In the genomic region with DNA sequence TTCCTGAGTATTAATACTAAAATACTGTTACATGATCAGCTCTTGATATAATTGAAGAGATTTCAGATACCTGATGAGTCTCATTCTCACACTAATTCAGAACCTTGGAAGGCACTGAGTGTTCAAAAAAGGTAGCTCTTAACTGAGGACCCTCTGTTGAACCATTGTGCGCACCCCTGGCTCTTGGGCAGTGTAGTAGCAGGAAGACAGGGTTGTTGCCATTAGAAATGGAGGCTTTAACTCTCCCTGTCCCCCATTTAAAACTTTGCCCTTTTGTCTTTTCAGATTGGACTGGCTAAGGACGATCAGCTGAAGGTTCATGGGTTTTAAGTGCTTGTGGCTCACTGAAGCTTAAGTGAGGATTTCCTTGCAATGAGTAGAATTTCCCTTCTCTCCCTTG, we compare ENCODE assay signal across 9 cellular contexts. TPM values are rescaled to one million over a fixed set of nuclear protein-coding genes. Genes with fewer than 3 reads are reported as not detected.
DNase-seq lines count a peak whose midpoint lies in the region; ATAC-seq, FAIRE-seq and TF ChIP-seq lines count a peak whose summit lies in the region.
"Had no signal": no experiment of that assay in that cellular context is flagged by ENCODE, and none has a peak within 500 bp of the region (broad histone marks: within the 10 kb centered on the region; RNA-seq: fewer than 3 reads in every experiment).

No MANE protein-coding gene starts in this region.

- H3K27ac Mint-ChIP-seq in Caco-2 (ENCODE audit: unreplicated experiment), result no peak overlapping the region

- CTCF ChIA-PET in Caco-2 (lab: Charles Lee), result interaction anchor here (0.6 to 3.0 kb wide), 3 partner anchors 11 to 105 kb away, joined by 3 to 26 read pairs (median 3); no protein-coding TSS in a partner anchor
- CTCF ChIA-PET in endothelial cell of umbilical vein (lab: Charles Lee), result no interaction called here

- H3K4me3 Mint-ChIP-seq in Caco-2 (ENCODE audit: unreplicated experiment), result peak overlapping the region; percentile 99

- TF ChIP-seq CTCF in Caco-2 (IDR thresholded peaks at IDR 0.05; ENCODE audit: insufficient read depth in 1 of 2, low read depth in 1 of 2, low read length in 1 of 2, severe bottlenecking in 1 of 2, unreplicated experiment in 1 of 2), result no peak
- no peak for TF ChIP-seq CTCF in RWPE2 (IDR thresholded peaks at IDR 0.05; ENCODE audit: poor library complexity, severe bottlenecking)
- no peak for TF ChIP-seq CTCF in endothelial cell of umbilical vein (IDR thresholded peaks at IDR 0.05; ENCODE audit: extremely low read depth in 1 of 2, insufficient read depth in 1 of 2, low read depth in 1 of 2, low read length in 2 of 2)
- TF ChIP-seq CTCF in ovary (IDR thresholded peaks at IDR 0.05), result no peak

- H3K9me3 Mint-ChIP-seq in Caco-2 (ENCODE audit: unreplicated experiment), result no peaks in the 10 kb centered on the region

- peaks cover 21% of the 10 kb centered on the region for H3K79me2 ChIP-seq in endothelial cell of umbilical vein (ENCODE audit: control insufficient read depth, insufficient read depth, low read length)

- no peaks in the 10 kb centered on the region for H3K27me3 ChIP-seq in Caco-2 (replicated peaks; ENCODE audit: control insufficient read depth, insufficient read depth, low read length)
- H3K27me3 ChIP-seq in RWPE2 (ENCODE audit: insufficient read depth, poor library complexity, severe bottlenecking), result no peaks in the 10 kb centered on the region
- H3K27me3 ChIP-seq in endothelial cell of umbilical vein (ENCODE audit: control insufficient read depth in 2 of 2, insufficient read depth in 2 of 2, low read length in 2 of 2), result no peaks in the 10 kb centered on the region
- no peaks in the 10 kb centered on the region for H3K27me3 ChIP-seq in ovary

- no peaks in the 10 kb centered on the region for H3K27me3 Mint-ChIP-seq in Caco-2 (ENCODE audit: insufficient read depth, unreplicated experiment)

- DNase-seq in Caco-2, result no peak
- DNase-seq in RWPE2 (ENCODE audit: low spot score), result no peak
- DNase-seq in endothelial cell of umbilical vein (ENCODE audit: low read depth, low spot score), result no peak
- no peak for DNase-seq in ovary
- no peak for DNase-seq in UCSD-AML1 (lab: John Stamatoyannopoulos, UW; ENCODE audit: unreplicated experiment)
- DNase-seq in G401 (ENCODE audit: low spot score), result no peak
- no peak for DNase-seq in epidermal melanocyte (ENCODE audit: insufficient read length, low spot score)
- no peak for DNase-seq in activated gamma-delta T cell treated with Interleukin-2 at 50 U/mL for 16 hours

- H3K4me1 ChIP-seq in Caco-2 (peaks cover 8% of the 10 kb centered on the region; the same call in 1 of the 2 replicates), RWPE2 (ENCODE audit: insufficient read depth, poor library complexity, severe bottlenecking) (peaks cover 3% of the 10 kb centered on the region), endothelial cell of umbilical vein (ENCODE audit: control insufficient read depth, extremely low read depth, insufficient read depth, low read length) (peaks cover 20% of the 10 kb centered on the region), ovary (ENCODE audit: insufficient read depth) (peaks cover 2% of the 10 kb centered on the region)

- peak overlapping the region; percentile 98 for H3K4me2 ChIP-seq in endothelial cell of umbilical vein (ENCODE audit: insufficient read depth, low read length)

- H4K20me1 ChIP-seq in endothelial cell of umbilical vein (replicated peaks; ENCODE audit: control insufficient read depth, extremely low read depth, insufficient read depth, low read length), result peaks cover 11% of the 10 kb centered on the region

- H3K27ac ChIP-seq in RWPE2 (ENCODE audit: poor library complexity, severe bottlenecking) (peak overlapping the region; percentile 88), endothelial cell of umbilical vein (ENCODE audit: insufficient read depth, low read depth, low read length) (peak overlapping the region; percentile 97), ovary (no peak overlapping the region)

- in situ Hi-C loops in G401 (cut with HindIII; ENCODE audit: low sequenced_read_pairs), result no loop called here

- POLR2A ChIA-PET in Caco-2 (lab: Charles Lee) (no interaction called here), endothelial cell of umbilical vein (lab: Charles Lee) (interaction anchor here (0.5 kb wide), 1 partner anchor 139 kb away, joined by 3 read pairs; no protein-coding TSS in a partner anchor)

- H3K36me3 ChIP-seq in Caco-2 (ENCODE audit: control insufficient read depth, insufficient read depth, low read length), result peaks cover 18% of the 10 kb centered on the region
- H3K36me3 ChIP-seq in RWPE2 (ENCODE audit: low read depth), result peaks cover 44% of the 10 kb centered on the region
- H3K36me3 ChIP-seq in endothelial cell of umbilical vein (ENCODE audit: control insufficient read depth in 2 of 2, extremely low read depth in 1 of 2, insufficient read depth in 2 of 2, low read length in 2 of 2), result peaks cover 30 to 33% of the 10 kb centered on the region in 2 experiments
- no peaks in the 10 kb centered on the region for H3K36me3 ChIP-seq in ovary

- dilution Hi-C loops in endothelial cell of umbilical vein (cut with MboI; ENCODE audit: extremely low pct_ligation_motif_present, low sequenced_read_pairs), result no loop called here

- no peak for FAIRE-seq in endothelial cell of umbilical vein (lab: Jason Lieb, UNC)
- FAIRE-seq: GM18507 had no signal

- H3K4me1 Mint-ChIP-seq in Caco-2 (ENCODE audit: low read depth, unreplicated experiment), result peaks cover 17% of the 10 kb centered on the region

- H3K9me3 ChIP-seq in Caco-2 (no peaks in the 10 kb centered on the region), RWPE2 (ENCODE audit: severe bottlenecking) (no peaks in the 10 kb centered on the region), endothelial cell of umbilical vein (replicated peaks; ENCODE audit: control insufficient read depth, insufficient read depth, low read length) (no peaks in the 10 kb centered on the region), ovary (no peaks in the 10 kb centered on the region)

- no peak overlapping the region for H2AFZ ChIP-seq in endothelial cell of umbilical vein (ENCODE audit: low read depth, low read length)

- H3K4me3 ChIP-seq in Caco-2 (ENCODE audit: low read depth, low read length), result no peak overlapping the region
- H3K4me3 ChIP-seq in RWPE2 (ENCODE audit: severe bottlenecking), result peak overlapping the region; percentile 98
- peak overlapping the region; percentile 31 to 95 (median 68) for H3K4me3 ChIP-seq in endothelial cell of umbilical vein (replicated peaks in 1 of 3; ENCODE audit: insufficient read depth in 1 of 3, low read depth in 1 of 3, low read length in 3 of 3)
- H3K4me3 ChIP-seq in ovary, result peak overlapping the region; percentile 95

- intact Hi-C loops in Caco-2 (cut with micrococcal nuclease; ENCODE audit: unreplicated experiment) (no loop called here), endothelial cell of umbilical vein (cut with micrococcal nuclease) (no loop called here), ovary (cut with DNase I) (no loop called here)

- H3K9me1 ChIP-seq in endothelial cell of umbilical vein (replicated peaks; ENCODE audit: control insufficient read depth, extremely low read depth, insufficient read depth, low read length), result no peaks in the 10 kb centered on the region

- BruUV-seq in Caco-2 (replicated peaks; lab: Mats Ljungman, UMichigan) (no TSS peak), endothelial cell of umbilical vein (replicated peaks; lab: Mats Ljungman, UMichigan) (no TSS peak)

- WGBS in ovary, 3 donors, result 65 to 73% (median 67%) methylated on average over 2 of the region's 2 CpGs

- TF ChIP-seq EP300 in ovary (IDR thresholded peaks at IDR 0.05), result no peak

- H3K36me3 Mint-ChIP-seq in Caco-2 (ENCODE audit: insufficient read depth, unreplicated experiment), result peaks cover 80% of the 10 kb centered on the region

- H3K9ac ChIP-seq in endothelial cell of umbilical vein (replicated peaks; ENCODE audit: extremely low read depth, insufficient read depth, low read length), result peak overlapping the region; percentile 99

- ATAC-seq in RWPE2 (ENCODE audit: low read depth), result no peak

- TF ChIP-seq POLR2A in endothelial cell of umbilical vein (IDR thresholded peaks at IDR 0.05; ENCODE audit: low read depth, low read length), result no peak
- TF ChIP-seq POLR2A in ovary (IDR thresholded peaks at IDR 0.05), result no peak

RNA-seq across cellular contexts. Expression of a gene that starts 1.8 kb away (rescaled TPM):
- total RNA-seq in Caco-2 (2022), result 759 and 783 TPM in 2 replicates
- total RNA-seq in endothelial cell of umbilical vein, result 814 and 839 TPM in 2 replicates
- 145 and 168 TPM in 2 replicates for polyA plus RNA-seq in endothelial cell of umbilical vein
- polyA plus RNA-seq in endothelial cell of umbilical vein (2011; cell fraction: cytosol; rRNA removed), result 388 and 428 TPM in 2 replicates
- 419 and 463 TPM in 2 replicates for polyA plus RNA-seq in endothelial cell of umbilical vein (2011; cell fraction: nucleus; rRNA removed)
- polyA plus RNA-seq in endothelial cell of umbilical vein (2012), result 971 and 1,095 TPM in 2 replicates
- 103 and 130 TPM in 2 replicates for polyA minus RNA-seq in endothelial cell of umbilical vein
- polyA minus RNA-seq in endothelial cell of umbilical vein (2011; cell fraction: cytosol; rRNA and poly(A)+ RNA removed), result 133 TPM
- polyA minus RNA-seq in endothelial cell of umbilical vein (2011; cell fraction: nucleus; rRNA and poly(A)+ RNA removed), result 207 and 218 TPM in 2 replicates
- total RNA-seq in ovary, result 1,000 to 10,000 TPM in 1 of 7 donors, 100 to 1,000 TPM in 6; 270 to 1,292 (median 813) TPM
- 1,000 to 10,000 TPM in 1 of 2 donors, 100 to 1,000 TPM in 1; 641 to 1,340 TPM for polyA plus RNA-seq in ovary
- total RNA-seq in G401 (2014; rRNA removed; shearing (Covaris generic)), result 18.0 and 39.6 TPM in 2 replicates

RNA-seq across cellular contexts. Expression of a gene that starts 21.6 kb away (rescaled TPM):
- total RNA-seq in Caco-2 (2022) (0.75 TPM in 1 of 2 replicates, not detected in the other), endothelial cell of umbilical vein (not detected in 2 replicates), ovary (not detected)
- polyA plus RNA-seq in endothelial cell of umbilical vein (not detected in 2 replicates), ovary (not detected)
- polyA plus RNA-seq in endothelial cell of umbilical vein (2011; cell fraction: cytosol; rRNA removed), result not detected in 2 replicates
- not detected in 2 replicates for polyA plus RNA-seq in endothelial cell of umbilical vein (2011; cell fraction: nucleus; rRNA removed)
- polyA plus RNA-seq in endothelial cell of umbilical vein (2012), result not detected in 2 replicates
- not detected in 2 replicates for polyA minus RNA-seq in endothelial cell of umbilical vein
- polyA minus RNA-seq in endothelial cell of umbilical vein (2011; cell fraction: cytosol; rRNA and poly(A)+ RNA removed), result not detected
- not detected in 2 replicates for polyA minus RNA-seq in endothelial cell of umbilical vein (2011; cell fraction: nucleus; rRNA and poly(A)+ RNA removed)
- total RNA-seq in G401 (2014; rRNA removed; shearing (Covaris generic)), result not detected in 2 replicates

RNA-seq across cellular contexts. Expression of a gene that starts 43.9 kb away (rescaled TPM):
- total RNA-seq in Caco-2 (2022) (3.2 and 3.3 TPM in 2 replicates), endothelial cell of umbilical vein (0.23 and 0.24 TPM in 2 replicates), ovary (1 to 10 TPM in 2 of 7 donors, under 1 TPM in 5; 0.12 to 1.5 (median 0.56) TPM)
- polyA plus RNA-seq in endothelial cell of umbilical vein (0.07 and 0.11 TPM in 2 replicates), ovary (under 1 TPM; 0.17 to 0.85 TPM)
- polyA plus RNA-seq in endothelial cell of umbilical vein (2011; cell fraction: cytosol; rRNA removed), result 0.03 and 0.05 TPM in 2 replicates
- polyA plus RNA-seq in endothelial cell of umbilical vein (2011; cell fraction: nucleus; rRNA removed), result 0.96 and 1.0 TPM in 2 replicates
- polyA plus RNA-seq in endothelial cell of umbilical vein (2012), result 0.27 TPM in 1 of 2 replicates, not detected in the other
- 0.06 TPM in 1 of 2 replicates, not detected in the other for polyA minus RNA-seq in endothelial cell of umbilical vein
- not detected for polyA minus RNA-seq in endothelial cell of umbilical vein (2011; cell fraction: cytosol; rRNA and poly(A)+ RNA removed)
- polyA minus RNA-seq in endothelial cell of umbilical vein (2011; cell fraction: nucleus; rRNA and poly(A)+ RNA removed), result 0.05 and 0.14 TPM in 2 replicates
- 1.1 and 1.6 TPM in 2 replicates for total RNA-seq in G401 (2014; rRNA removed; shearing (Covaris generic))

Comparison
In these comparisons a context has a peak if more than half of its experiments do, and no peak if none do; other contexts are left out.
1. H3K27ac ChIP-seq: peak in RWPE2 (single experiment) and endothelial cell of umbilical vein (single experiment); none in ovary (0 of 2).